Comparison of ENCODE assay signal across 28 cellular contexts in genomic region chr2:3204451-3204850, GRCh38.
"Had no signal": no experiment of that assay in that cellular context is flagged by ENCODE, and none has a peak within 500 bp of the region (broad histone marks: within the 10 kb centered on the region; RNA-seq: fewer than 3 reads in every experiment).

No MANE protein-coding gene starts in this region.

- H3K4me3 Mint-ChIP-seq: activated CD4-positive, alpha-beta memory T cell treated with anti-CD3 and anti-CD28 coated beads for 36 hours; activated naive CD4-positive, alpha-beta T cell treated with anti-CD3 and anti-CD28 coated beads for 36 hours; neural progenitor cell; T-helper 1 cell treated with Interleukin-12 subunit alpha and Interleukin-12 subunit beta and Interleukin-4 antibody, amounts not matched to agents 30 μg/mL and 1 μg/mL, for 36 hours had no signal

- ATAC-seq: activated CD4-positive, CD25-positive, alpha-beta regulatory T cell treated with anti-CD3 and anti-CD28 coated beads, Interleukin-2, amount 50 U/mL, for 24 hours; body of pancreas; gastrocnemius medialis; left cardiac atrium; left ventricle myocardium superior; mucosa of descending colon; upper lobe of right lung had no signal

- H3K27me3 ChIP-seq: body of pancreas, cardiac muscle cell, dorsolateral prefrontal cortex, gastrocnemius medialis, neural progenitor cell, right atrium auricular region, suprapubic skin, tibial artery, upper lobe of right lung had no signal

- H3K27ac Mint-ChIP-seq: activated CD4-positive, alpha-beta memory T cell treated with anti-CD3 and anti-CD28 coated beads for 36 hours; activated naive CD4-positive, alpha-beta T cell treated with anti-CD3 and anti-CD28 coated beads for 36 hours; neural progenitor cell; T-helper 1 cell treated with Interleukin-12 subunit alpha and Interleukin-12 subunit beta and Interleukin-4 antibody, amounts not matched to agents 30 μg/mL and 1 μg/mL, for 36 hours had no signal

- H3K4me3 ChIP-seq: body of pancreas, cardiac muscle cell, coronary artery, dorsolateral prefrontal cortex, gastrocnemius medialis, mucosa of descending colon, neural progenitor cell, right atrium auricular region, smooth muscle cell, suprapubic skin, tibial artery, upper lobe of right lung had no signal

- H3K27me3 Mint-ChIP-seq: activated CD4-positive, alpha-beta memory T cell treated with anti-CD3 and anti-CD28 coated beads for 36 hours had no signal

- H3K27ac ChIP-seq: body of pancreas, cardiac muscle cell, coronary artery, dorsolateral prefrontal cortex, gastrocnemius medialis, neural progenitor cell, right atrium auricular region, suprapubic skin, tibial artery, upper lobe of right lung, VCaP had no signal

- DNase-seq: activated CD4-positive, alpha-beta memory T cell treated with anti-CD3 and anti-CD28 coated beads for 36 hours; activated CD4-positive, alpha-beta T cell treated with anti-CD3 and anti-CD28 coated beads for 48 hours; activated effector memory CD4-positive, alpha-beta T cell treated with Interleukin-2 at 50 U/mL for 16 hours; activated naive CD4-positive, alpha-beta T cell treated with anti-CD3 and anti-CD28 coated beads for 36 hours; activated T-cell treated with anti-CD3 and anti-CD28 coated beads, Interleukin-2, amount 50 U/mL, for 48 hours; anterior cingulate cortex; body of pancreas; dorsolateral prefrontal cortex; effector memory CD4-positive, alpha-beta T cell; erythroblast; gastrocnemius medialis; hippocampal formation; left cardiac atrium; left ventricle myocardium superior; mucosa of descending colon; SW 1271; T-helper 9 cell; tibial artery; upper lobe of right lung had no signal

- H3K4me1 ChIP-seq: body of pancreas, neural progenitor cell, right atrium auricular region, suprapubic skin, tibial artery, upper lobe of right lung had no signal

- H3K9me3 ChIP-seq: body of pancreas, gastrocnemius medialis, mucosa of descending colon, right atrium auricular region, suprapubic skin, upper lobe of right lung had no signal

- H3K36me3 ChIP-seq: cardiac muscle cell, gastrocnemius medialis, neural progenitor cell, upper lobe of right lung had no signal

- H3K9me3 Mint-ChIP-seq: activated CD4-positive, alpha-beta memory T cell treated with anti-CD3 and anti-CD28 coated beads for 36 hours; activated naive CD4-positive, alpha-beta T cell treated with anti-CD3 and anti-CD28 coated beads for 36 hours; T-helper 1 cell treated with Interleukin-12 subunit alpha and Interleukin-12 subunit beta and Interleukin-4 antibody, amounts not matched to agents 30 μg/mL and 1 μg/mL, for 36 hours had no signal

- H3K9ac ChIP-seq: neural progenitor cell had no signal

- H3K4me2 ChIP-seq: neural progenitor cell, smooth muscle cell had no signal
